ENCODE assay signal across 15 cellular contexts in the genomic region with DNA sequence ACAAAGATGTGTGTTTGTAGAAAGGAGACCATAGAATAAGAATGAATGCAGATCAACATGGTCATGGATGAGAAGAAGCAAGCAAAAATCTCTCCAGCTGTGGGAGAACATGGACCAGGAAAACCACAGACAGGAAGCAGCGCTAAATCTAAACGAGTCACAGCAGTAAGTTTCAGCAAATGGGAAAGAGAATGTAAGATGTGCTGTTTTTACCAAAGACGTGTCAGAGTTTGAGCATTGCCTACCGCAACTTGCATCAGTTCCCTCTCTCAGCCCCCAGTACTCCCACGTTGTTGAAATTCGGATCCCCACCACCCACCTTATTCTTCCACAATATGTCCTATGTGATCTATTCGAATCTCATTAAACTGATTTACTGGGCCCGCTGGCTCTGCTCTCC. TPM values are rescaled to one million over a fixed set of nuclear protein-coding genes. Genes with fewer than 3 reads are reported as not detected.
DNase-seq lines count a peak whose midpoint lies in the region; ATAC-seq and TF ChIP-seq lines count a peak whose summit lies in the region.
"Had no signal": no experiment of that assay in that cellular context is flagged by ENCODE, and none has a peak within 500 bp of the region (broad histone marks: within the 10 kb centered on the region; RNA-seq: fewer than 3 reads in every experiment).

No MANE protein-coding gene starts in this region.

- no peaks in the 10 kb centered on the region for H3K36me3 Mint-ChIP-seq in CD14-positive monocyte
- H3K36me3 Mint-ChIP-seq in activated T-cell treated with anti-CD3 and anti-CD28 coated beads, Interleukin-2, amount 50 U/mL, for 4 hours (ENCODE audit: insufficient read depth), result no peaks in the 10 kb centered on the region

- peaks cover 13% of the 10 kb centered on the region for H3K4me1 Mint-ChIP-seq in CD14-positive monocyte
- H3K4me1 Mint-ChIP-seq in activated T-cell treated with anti-CD3 and anti-CD28 coated beads, Interleukin-2, amount 50 U/mL, for 4 hours (ENCODE audit: low read depth), result peaks cover 17% of the 10 kb centered on the region

- H3K27me3 Mint-ChIP-seq in CD14-positive monocyte (ENCODE audit: low read depth in 3 of 3), result peaks cover 2 to 9% (median 9%) of the 10 kb centered on the region in 3 donors
- H3K27me3 Mint-ChIP-seq in activated T-cell treated with anti-CD3 and anti-CD28 coated beads, Interleukin-2, amount 50 U/mL, for 4 hours (ENCODE audit: low read depth), result peaks cover 2% of the 10 kb centered on the region

- no peak overlapping the region for H3K27ac Mint-ChIP-seq in CD14-positive monocyte

- no peaks in the 10 kb centered on the region for H3K4me1 ChIP-seq in mucosa of rectum (ENCODE audit: control insufficient read depth in 2 of 2, insufficient read depth in 2 of 2, low read length in 2 of 2)

- DNase-seq in CD14-positive monocyte (ENCODE audit: low spot score) (no peak), GM20000 (ENCODE audit: low spot score) (peak; percentile 8), NCI-H748 (lab: John Stamatoyannopoulos, UW; ENCODE audit: unreplicated experiment) (no peak), sciatic nerve (ENCODE audit: low spot score) (no peak), NCI-H526 (lab: John Stamatoyannopoulos, UW) (no peak)
- DNase-seq in activated T-cell treated with anti-CD3 and anti-CD28 coated beads, Interleukin-2, amount 50 U/mL, for 4 hours, result no peak
- DNase-seq: hypothalamus; left colon; stimulated activated CD4-positive, alpha-beta T cell treated with anti-CD3 and anti-CD28 coated beads, Interleukin-2, amount 100 ng/mL, for 24 hours; stimulated activated CD8-positive, alpha-beta memory T cell treated with anti-CD3 and anti-CD28 coated beads, Interleukin-4, amount 100 ng/mL, for 48 hours had no signal

- peak overlapping the region; percentile 66 to 77 for H3K4me3 Mint-ChIP-seq in CD14-positive monocyte
- no peak overlapping the region for H3K4me3 Mint-ChIP-seq in activated T-cell treated with anti-CD3 and anti-CD28 coated beads, Interleukin-2, amount 50 U/mL, for 4 hours

- H3K9ac ChIP-seq in mucosa of rectum (ENCODE audit: low read depth in 1 of 2, low read length in 2 of 2), result no peak overlapping the region

- intact Hi-C loops in CD14-positive monocyte (cut with micrococcal nuclease), result no loop called here
- intact Hi-C loops in sciatic nerve (cut with DNase I), result no loop called here

- H3K27ac ChIP-seq in mucosa of rectum (ENCODE audit: low read depth in 2 of 2, low read length in 2 of 2), result no peak overlapping the region
- H3K27ac ChIP-seq: C4-2B, epithelial cell of prostate, VCaP had no signal

- ATAC-seq in sciatic nerve, result no peak
- no peak for ATAC-seq in activated T-cell treated with anti-CD3 and anti-CD28 coated beads, Interleukin-2, amount 50 U/mL, for 4 hours
- ATAC-seq: left colon had no signal

- no peaks in the 10 kb centered on the region for H3K36me3 ChIP-seq in mucosa of rectum (ENCODE audit: control insufficient read depth in 2 of 2, insufficient read depth in 2 of 2, low read length in 2 of 2)

- H3K27me3 ChIP-seq in mucosa of rectum (ENCODE audit: control insufficient read depth in 2 of 2, insufficient read depth in 2 of 2, low read length in 2 of 2), result no peaks in the 10 kb centered on the region

- peak overlapping the region; percentile 3; the same call in 1 of the 2 replicates for H3K4me3 ChIP-seq in WI38 (ENCODE audit: low read depth, low read length)
- peak overlapping the region; percentile 5 to 26 for H3K4me3 ChIP-seq in mucosa of rectum (ENCODE audit: low read length in 2 of 2)

- TF ChIP-seq CTCF in CD14-positive monocyte (IDR thresholded peaks at IDR 0.05) (no peak), GM20000 (IDR thresholded peaks at IDR 0.05; ENCODE audit: extremely low read depth, missing control alignments) (no peak), WI38 (IDR thresholded peaks at IDR 0.05; ENCODE audit: low read depth, low read length) (no peak)

- no peaks in the 10 kb centered on the region for H3K9me3 ChIP-seq in mucosa of rectum (ENCODE audit: control insufficient read depth in 2 of 2, low read length in 2 of 2)

- peaks cover 0 to 2% (median 0%) of the 10 kb centered on the region in 7 donors for H3K9me3 Mint-ChIP-seq in CD14-positive monocyte
- H3K9me3 Mint-ChIP-seq in activated T-cell treated with anti-CD3 and anti-CD28 coated beads, Interleukin-2, amount 50 U/mL, for 4 hours, result no peaks in the 10 kb centered on the region

RNA-seq across cellular contexts. Expression of gene PRDM1, which starts 59.4 kb away (rescaled TPM):
- 1 to 10 TPM; 1.8 to 5.2 TPM for polyA plus RNA-seq in CD14-positive monocyte
- 15.9 TPM for total RNA-seq in sciatic nerve
- total RNA-seq in activated T-cell treated with anti-CD3 and anti-CD28 coated beads, Interleukin-2, amount 50 U/mL, for 4 hours, result 10 to 100 TPM; 43.7 to 96.9 (median 86.0) TPM
